In genomic region chr2:27772804-27773203, GRCh38 we compare ENCODE assay signal across 11 cellular contexts. TPM values are rescaled to one million over a fixed set of nuclear protein-coding genes. Genes with fewer than 3 reads are reported as not detected.
DNase-seq lines count a peak whose midpoint lies in the region; ATAC-seq, FAIRE-seq and TF ChIP-seq lines count a peak whose summit lies in the region.
"Had no signal": no experiment of that assay in that cellular context is flagged by ENCODE, and none has a peak within 500 bp of the region (broad histone marks: within the 10 kb centered on the region; RNA-seq: fewer than 3 reads in every experiment).

No MANE protein-coding gene starts in this region.

- peak overlapping the region; percentile 82 for H3K4me3 Mint-ChIP-seq in activated naive CD8-positive, alpha-beta T cell treated with anti-CD3 and anti-CD28 coated beads for 36 hours

- H3K9me3 Mint-ChIP-seq in activated naive CD8-positive, alpha-beta T cell treated with anti-CD3 and anti-CD28 coated beads for 36 hours: no peaks in the 10 kb centered on the region

- no TSS peak for BruUV-seq in HepG2 (replicated peaks; lab: Mats Ljungman, UMichigan)

- CTCF ChIA-PET in HepG2 (lab: Yijun Ruan, JAX; ENCODE audit: low intra/inter-chr PET ratio, low total read pairs): no interaction called here

- no peaks in the 10 kb centered on the region for H3K27me3 ChIP-seq in heart left ventricle
- no peaks in the 10 kb centered on the region; a peak in 1 of 5 replicates for H3K27me3 ChIP-seq in HepG2 (ENCODE audit: control insufficient read depth in 1 of 2, insufficient read depth in 2 of 2, low read length in 2 of 2)
- no peaks in the 10 kb centered on the region for H3K27me3 ChIP-seq in upper lobe of right lung

- peaks cover 16% of the 10 kb centered on the region for H4K20me1 ChIP-seq in HepG2 (ENCODE audit: insufficient read depth, low read length)

- H3K79me2 ChIP-seq in HepG2 (ENCODE audit: insufficient read depth, low read length): peaks cover 57% of the 10 kb centered on the region

- peaks cover 0 to 39% (median 14%) of the 10 kb centered on the region in 9 donors for H3K36me3 ChIP-seq in heart left ventricle
- H3K36me3 ChIP-seq in HepG2 (replicated peaks in 1 of 2; ENCODE audit: control insufficient read depth in 1 of 2, insufficient read depth in 2 of 2, low read length in 2 of 2): peaks cover 4 to 23% of the 10 kb centered on the region in 2 experiments; a peak in 4 of 5 replicates
- H3K36me3 ChIP-seq in upper lobe of right lung: peaks cover 13% of the 10 kb centered on the region

- DNase-seq in heart left ventricle (no peak), cardiac septum (ENCODE audit: low spot score) (no peak), HepG2 (ENCODE audit: low spot score) (no peak), upper lobe of right lung (no peak), NCI-H2196 (lab: John Stamatoyannopoulos, UW; ENCODE audit: unreplicated experiment) (no peak), head of caudate nucleus (no peak)
- no peak for DNase-seq in activated naive CD8-positive, alpha-beta T cell treated with anti-CD3 and anti-CD28 coated beads for 36 hours
- DNase-seq in stimulated activated CD4-positive, alpha-beta T cell treated with anti-CD3 and anti-CD28 coated beads, Interleukin-2, amount 100 ng/mL, for 24 hours: no peak
- DNase-seq: stimulated activated CD8-positive, alpha-beta memory T cell treated with anti-CD3 and anti-CD28 coated beads, Interleukin-4, amount 100 ng/mL, for 48 hours had no signal

- in situ Hi-C loops in HepG2 (cut with HindIII; ENCODE audit: extremely low pct_ligation_motif_present, low pct_unique_long_range_greater_than_20kb): no loop called here

- ATAC-seq in heart left ventricle: no peak
- ATAC-seq in HepG2: no peak
- no peak for ATAC-seq in upper lobe of right lung

- peak overlapping the region; percentile 98 for H3K4me2 ChIP-seq in HepG2 (ENCODE audit: low read depth, low read length)

- no peak for FAIRE-seq in HepG2 (lab: Jason Lieb, UNC)
- FAIRE-seq: endometrium, G401.6 had no signal

- whole genome bisulfite sequencing in heart left ventricle, 4 donors: 13 to 42% (median 19%) methylated on average over 2 of the region's 2 CpGs
- WGBS in HepG2 (ENCODE audit: low lambda C conversion rate): 7% methylated on average over 2 of the region's 2 CpGs

- TF ChIP-seq POLR2A in heart left ventricle (IDR thresholded peaks at IDR 0.05) (no peak), HepG2 (IDR thresholded peaks at IDR 0.05; ENCODE audit: insufficient read depth in 1 of 2, low read depth in 2 of 2, low read length in 2 of 2) (no peak)

- no peaks in the 10 kb centered on the region for H3K9me3 ChIP-seq in heart left ventricle
- no peaks in the 10 kb centered on the region for H3K9me3 ChIP-seq in HepG2 (ENCODE audit: low read length)
- H3K9me3 ChIP-seq in upper lobe of right lung: no peaks in the 10 kb centered on the region

- H3K4me1 ChIP-seq in heart left ventricle (peaks cover 4 to 58% (median 43%) of the 10 kb centered on the region in 12 donors), HepG2 (ENCODE audit: insufficient read depth, low read length) (peaks cover 39% of the 10 kb centered on the region), upper lobe of right lung (peaks cover 33% of the 10 kb centered on the region)

- no peak for TF ChIP-seq RAD21 in HepG2 (CRISPR knock-in tag; IDR thresholded peaks at IDR 0.05)

- H3K9ac ChIP-seq in HepG2 (ENCODE audit: insufficient read depth, low read depth, low read length): peak overlapping the region; percentile 88

- H3K27me3 Mint-ChIP-seq in activated naive CD8-positive, alpha-beta T cell treated with anti-CD3 and anti-CD28 coated beads for 36 hours: no peaks in the 10 kb centered on the region

- TF ChIP-seq EP300 in HepG2 (IDR thresholded peaks at IDR 0.05; ENCODE audit: low read depth in 2 of 2, low read length in 2 of 2) (no peak), HepG2 (CRISPR knock-in tag; IDR thresholded peaks at IDR 0.05; ENCODE audit: borderline replicate concordance) (no peak)

- POLR2A ChIA-PET in HepG2 (lab: Yijun Ruan, JAX): interaction anchor here (0.9 to 1.9 kb wide), 8 partner anchors 9 to 620 kb away, joined by 3 to 13 read pairs (median 4); partner anchors contain the start of gene FOSL2

- peak overlapping the region; percentile 51 for H3K27ac Mint-ChIP-seq in activated naive CD8-positive, alpha-beta T cell treated with anti-CD3 and anti-CD28 coated beads for 36 hours

- TF ChIP-seq CTCF in heart left ventricle (IDR thresholded peaks at IDR 0.05): no peak
- TF ChIP-seq CTCF in HepG2 (CRISPR knock-in tag; IDR thresholded peaks at IDR 0.05): no peak
- no peak for TF ChIP-seq CTCF in upper lobe of right lung (IDR thresholded peaks at IDR 0.05)

- peaks cover 26% of the 10 kb centered on the region for H3K36me3 Mint-ChIP-seq in activated naive CD8-positive, alpha-beta T cell treated with anti-CD3 and anti-CD28 coated beads for 36 hours

- H3K27ac ChIP-seq in heart left ventricle (peak overlapping the region; percentile 88 to 97 (median 92)), HepG2 (ENCODE audit: extremely low read length, insufficient read depth, low read length) (peak overlapping the region; percentile 85), upper lobe of right lung (peak overlapping the region; percentile 92)

- H3K4me1 Mint-ChIP-seq in activated naive CD8-positive, alpha-beta T cell treated with anti-CD3 and anti-CD28 coated beads for 36 hours: peaks cover 41% of the 10 kb centered on the region

- no peak overlapping the region for H2AFZ ChIP-seq in HepG2 (ENCODE audit: low read length)

- H3K4me3 ChIP-seq in heart left ventricle (peak overlapping the region; percentile 56 to 89 (median 76)), HepG2 (replicated peaks in 1 of 3; ENCODE audit: insufficient read depth in 1 of 3, low read depth in 2 of 3, low read length in 3 of 3) (peak overlapping the region; percentile 93 to 98 (median 94); a peak in 5 of 6 replicates), upper lobe of right lung (peak overlapping the region; percentile 70)

- intact Hi-C loops in heart left ventricle (cut with DNase I) (loop anchor here in 7 of 10 donors (1.0 to 10.0 kb wide), 8 partner anchors 46 to 622 kb away; partner anchors contain the start of genes FOSL2 (in 3 of the 7), BABAM2 (in 2 of the 7) and RBKS (in 2 of the 7)), cardiac septum (cut with DNase I) (loop anchor here (1.0 to 5.0 kb wide), 2 partner anchors 54 to 619 kb away; partner anchors contain the start of gene FOSL2), HepG2 (cut with micrococcal nuclease; ENCODE audit: unreplicated experiment) (loop anchor here (5.0 kb wide), 2 partner anchors 51 to 71 kb away; no protein-coding TSS in a partner anchor), upper lobe of right lung (cut with DNase I) (no loop called here), head of caudate nucleus (cut with DNase I) (no loop called here)

TF ChIP-seq in HepG2, 621 proteins besides CTCF, POLR2A, EP300 and RAD21 (continues in another document):
- TF ChIP-seq, protein P1, sequence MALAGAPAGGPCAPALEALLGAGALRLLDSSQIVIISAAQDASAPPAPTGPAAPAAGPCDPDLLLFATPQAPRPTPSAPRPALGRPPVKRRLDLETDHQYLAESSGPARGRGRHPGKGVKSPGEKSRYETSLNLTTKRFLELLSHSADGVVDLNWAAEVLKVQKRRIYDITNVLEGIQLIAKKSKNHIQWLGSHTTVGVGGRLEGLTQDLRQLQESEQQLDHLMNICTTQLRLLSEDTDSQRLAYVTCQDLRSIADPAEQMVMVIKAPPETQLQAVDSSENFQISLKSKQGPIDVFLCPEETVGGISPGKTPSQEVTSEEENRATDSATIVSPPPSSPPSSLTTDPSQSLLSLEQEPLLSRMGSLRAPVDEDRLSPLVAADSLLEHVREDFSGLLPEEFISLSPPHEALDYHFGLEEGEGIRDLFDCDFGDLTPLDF (CRISPR knock-in tag; IDR thresholded peaks at IDR 0.05): no peak
- no peak for TF ChIP-seq CREB1 (IDR thresholded peaks at IDR 0.05)
- TF ChIP-seq CREB1 (CRISPR knock-in tag; IDR thresholded peaks at IDR 0.05): 0 out of 2 replicates have a peak, but pooled peaks have one; percentile 24
- no peak for TF ChIP-seq ZMAT3 (CRISPR knock-in tag; conservative IDR thresholded peaks at IDR 0.05)

RNA-seq across cellular contexts. Expression of gene MRPL33, which starts 1.3 kb away (rescaled TPM):
- 100 to 1,000 TPM; 163 to 503 (median 305) TPM for total RNA-seq in heart left ventricle
- polyA plus RNA-seq in heart left ventricle: 100 to 1,000 TPM; 177 to 901 TPM
- 258 TPM for total RNA-seq in cardiac septum
- 10 to 100 TPM; 68.9 to 82.6 TPM for total RNA-seq in activated naive CD8-positive, alpha-beta T cell treated with anti-CD3 and anti-CD28 coated beads for 36 hours
- total RNA-seq in HepG2 (2016; rRNA removed; fragmentation: Illumina TruSeq; extraction: Trizol): 218 and 227 TPM in 2 replicates
- 206 and 269 TPM in 2 replicates for total RNA-seq in HepG2 (2016; cell fraction: cytosol; rRNA removed; fragmentation: Illumina TruSeq; extraction: Trizol; ENCODE audit: low read depth)
- total RNA-seq in HepG2 (2016; cell fraction: insoluble cytoplasmic fraction; rRNA removed; fragmentation: Illumina TruSeq; extraction: Trizol): 231 and 234 TPM in 2 replicates
- 210 and 239 TPM in 2 replicates for total RNA-seq in HepG2 (2016; cell fraction: membrane; rRNA removed; fragmentation: Illumina TruSeq; extraction: Trizol)
- 93.8 and 105 TPM in 2 replicates for total RNA-seq in HepG2 (2016; cell fraction: nucleus; rRNA removed; fragmentation: Illumina TruSeq; extraction: Trizol)
- polyA plus RNA-seq in HepG2 (2011; rRNA removed): 54.9 and 69.7 TPM in 2 replicates
- 29.2 and 44.3 TPM in 2 replicates for polyA plus RNA-seq in HepG2 (2011; cell fraction: cytosol; rRNA removed)
- 19.7 and 29.3 TPM in 2 replicates for polyA plus RNA-seq in HepG2 (2011; cell fraction: nucleus; rRNA removed)
- 135 and 250 TPM in 2 replicates for polyA plus RNA-seq in HepG2 (2012)
- polyA plus RNA-seq in HepG2 (2016; cell fraction: cytosol; fragmentation: Illumina TruSeq; extraction: Trizol; ENCODE audit: low read depth): 238 and 374 TPM in 2 replicates
- 240 and 279 TPM in 2 replicates for polyA plus RNA-seq in HepG2 (2016; cell fraction: insoluble cytoplasmic fraction; fragmentation: Illumina TruSeq; extraction: Trizol; ENCODE audit: low read depth)
- 207 and 271 TPM in 2 replicates for polyA plus RNA-seq in HepG2 (2016; cell fraction: membrane; fragmentation: Illumina TruSeq; extraction: Trizol; ENCODE audit: low read depth)
- polyA plus RNA-seq in HepG2 (2016; cell fraction: nucleus; fragmentation: Illumina TruSeq; extraction: Trizol; ENCODE audit: insufficient read depth, low read depth): 189 and 213 TPM in 2 replicates
- polyA minus RNA-seq in HepG2 (2011; rRNA and poly(A)+ RNA removed; ENCODE audit: low replicate concordance): 1.6 and 6.6 TPM in 2 replicates
- polyA minus RNA-seq in HepG2 (2011; cell fraction: cytosol; rRNA and poly(A)+ RNA removed): 17.9 and 19.8 TPM in 2 replicates
- polyA minus RNA-seq in HepG2 (2011; cell fraction: nucleus; rRNA and poly(A)+ RNA removed): 35.8 and 39.4 TPM in 2 replicates
- 79.4 TPM for total RNA-seq in upper lobe of right lung

Comparison
In these comparisons a context has a peak if more than half of its experiments do, and no peak if none do; other contexts are left out.
1. intact Hi-C loops: an anchor here in heart left ventricle (1.0 to 10.0 kb wide), cardiac septum (1.0 to 5.0 kb wide) and HepG2 (5.0 kb wide); none called in upper lobe of right lung and head of caudate nucleus.